ENCODE assay signal across 24 cellular contexts in genomic region chr20:44731657-44732056, GRCh38. TPM values are rescaled to one million over a fixed set of nuclear protein-coding genes. Genes with fewer than 3 reads are reported as not detected.
DNase-seq lines count a peak whose midpoint lies in the region; ATAC-seq and TF ChIP-seq lines count a peak whose summit lies in the region.
"Had no signal": no experiment of that assay in that cellular context is flagged by ENCODE, and none has a peak within 500 bp of the region (broad histone marks: within the 10 kb centered on the region; RNA-seq: fewer than 3 reads in every experiment).

No MANE protein-coding gene starts in this region.

- WGBS in right cardiac atrium: 61% methylated on average over 8 of the region's 8 CpGs
- 71 to 73% methylated on average over 4 to 8 of the region's 8 CpGs for WGBS in testis, 2 donors

- no peaks in the 10 kb centered on the region for H3K36me3 ChIP-seq in testis (ENCODE audit: low read depth, missing control alignments)
- H3K36me3 ChIP-seq: BE2C, upper lobe of left lung had no signal

- no peak overlapping the region for H3K4me3 Mint-ChIP-seq in stimulated activated memory B cell treated with anti-CD40 and anti-IgM and Interleukin-4, amounts not matched to agents 10 μg/mL and 1 μg/mL and 100 μg/mL, for 72 hours
- no peak overlapping the region for H3K4me3 Mint-ChIP-seq in CD4-positive, alpha-beta T cell
- H3K4me3 Mint-ChIP-seq: activated B cell treated with CpG ODN at 0.5 μM for 24 hours, HFFc6, nephron had no signal

- peaks cover 8% of the 10 kb centered on the region for H3K4me1 Mint-ChIP-seq in stimulated activated memory B cell treated with anti-CD40 and anti-IgM and Interleukin-4, amounts not matched to agents 10 μg/mL and 1 μg/mL and 100 μg/mL, for 72 hours
- H3K4me1 Mint-ChIP-seq in CD4-positive, alpha-beta T cell (ENCODE audit: low read depth): peaks cover 7% of the 10 kb centered on the region

- H3K27ac Mint-ChIP-seq in stimulated activated memory B cell treated with anti-CD40 and anti-IgM and Interleukin-4, amounts not matched to agents 10 μg/mL and 1 μg/mL and 100 μg/mL, for 72 hours: no peak overlapping the region
- no peak overlapping the region for H3K27ac Mint-ChIP-seq in CD4-positive, alpha-beta T cell
- H3K27ac Mint-ChIP-seq: activated B cell treated with CpG ODN at 0.5 μM for 24 hours, HFFc6, nephron had no signal

- TF ChIP-seq CTCF in RWPE1 (conservative IDR thresholded peaks at IDR 0.05; ENCODE audit: low read depth): no peak
- TF ChIP-seq CTCF in testis (IDR thresholded peaks at IDR 0.05): no peak
- no peak for TF ChIP-seq CTCF in CD4-positive, alpha-beta T cell (IDR thresholded peaks at IDR 0.05)

- no peaks in the 10 kb centered on the region for H3K9me3 ChIP-seq in right cardiac atrium (ENCODE audit: control insufficient read depth, low read length)
- H3K9me3 ChIP-seq in testis: no peaks in the 10 kb centered on the region
- no peaks in the 10 kb centered on the region for H3K9me3 ChIP-seq in CD4-positive, alpha-beta T cell (ENCODE audit: control insufficient read depth, low read length)
- H3K9me3 ChIP-seq: BE2C, upper lobe of left lung had no signal

- H3K4me1 ChIP-seq in right cardiac atrium (ENCODE audit: control insufficient read depth, insufficient read depth, low read length) (peaks cover 7% of the 10 kb centered on the region), testis (peaks cover 16% of the 10 kb centered on the region)

- ATAC-seq in right cardiac atrium: peak in 1 of 2 donors; percentile 3
- ATAC-seq in stimulated activated memory B cell treated with anti-CD40 and anti-IgM and Interleukin-4, amounts not matched to agents 10 μg/mL and 1 μg/mL and 100 μg/mL, for 72 hours: no peak
- no peak for ATAC-seq in CD4-positive, alpha-beta T cell (ENCODE audit: poor library complexity)

- peak; percentile 0 for DNase-seq in DMS79 treated with DMSO at 0.1 percent for 48 hours (lab: John Stamatoyannopoulos, UW)
- no peak for DNase-seq in DMS79 (lab: John Stamatoyannopoulos, UW)
- no peak for DNase-seq in RWPE1 (ENCODE audit: low spot score)
- peak in 1 of 3 donors; percentile 52 for DNase-seq in right cardiac atrium
- peak; percentile 72 for DNase-seq in testis
- no peak for DNase-seq in cerebellum (ENCODE audit: low spot score)
- no peak for DNase-seq in CD4-positive, alpha-beta T cell
- DNase-seq: 8988T; activated B cell treated with CpG ODN at 0.5 μM for 24 hours; activated CD4-positive, alpha-beta T cell treated with anti-CD3 and anti-CD28 coated beads, Interleukin-2, amount 50 U/mL, for 48 hours; BE2C; HFFc6; left cardiac atrium; NCI-H146; NCI-H345; NK-92 treated with Interleukin-12 subunit alpha and Interleukin-12 subunit beta, amount 100 ng/mL, for 24 hours; stimulated activated CD4-positive, alpha-beta T cell treated with anti-CD3 and anti-CD28 coated beads, Interleukin-2, amount 100 ng/mL, for 24 hours; stimulated activated naive CD4-positive, alpha-beta T cell treated with Interleukin-2 at 50 U/mL for 16 hours; T1000 had no signal

- CTCF ChIA-PET in RWPE1 (lab: Yijun Ruan, JAX): interaction anchor here (0.7 to 7.7 kb wide), 4 partner anchors 17 to 275 kb away, joined by 5 to 184 read pairs (median 9); no protein-coding TSS in a partner anchor
- CTCF ChIA-PET in CD4-positive, alpha-beta T cell (lab: Charles Lee): no interaction called here

- POLR2A ChIA-PET in RWPE1 (lab: Yijun Ruan, JAX; ENCODE audit: low non-redundant PET): no interaction called here
- POLR2A ChIA-PET in CD4-positive, alpha-beta T cell (lab: Charles Lee): no interaction called here

- H3K27ac ChIP-seq in RWPE1 (peak overlapping the region; percentile 48), right cardiac atrium (ENCODE audit: low read length) (peak overlapping the region; percentile 82), testis (peak overlapping the region in 1 of 2 donors; percentile 8)
- no peak overlapping the region for H3K27ac ChIP-seq in CD4-positive, alpha-beta T cell (ENCODE audit: low read depth, low read length)
- H3K27ac ChIP-seq: upper lobe of left lung had no signal

- peaks cover 38% of the 10 kb centered on the region for H3K27me3 Mint-ChIP-seq in stimulated activated memory B cell treated with anti-CD40 and anti-IgM and Interleukin-4, amounts not matched to agents 10 μg/mL and 1 μg/mL and 100 μg/mL, for 72 hours
- no peaks in the 10 kb centered on the region for H3K27me3 Mint-ChIP-seq in CD4-positive, alpha-beta T cell
- H3K27me3 Mint-ChIP-seq: activated B cell treated with CpG ODN at 0.5 μM for 24 hours had no signal

- H3K9me3 Mint-ChIP-seq in stimulated activated memory B cell treated with anti-CD40 and anti-IgM and Interleukin-4, amounts not matched to agents 10 μg/mL and 1 μg/mL and 100 μg/mL, for 72 hours: peaks cover 4% of the 10 kb centered on the region
- H3K9me3 Mint-ChIP-seq in CD4-positive, alpha-beta T cell: no peaks in the 10 kb centered on the region
- H3K9me3 Mint-ChIP-seq: nephron had no signal

- TF ChIP-seq POLR2A in testis (IDR thresholded peaks at IDR 0.05): no peak

- intact Hi-C loops in right cardiac atrium (cut with DNase I) (loop anchor here in 3 of 4 donors (2.0 to 10.0 kb wide), 3 partner anchors 47 to 517 kb away; partner anchors contain the start of gene OSER1 (in 1 of the 3)), testis (cut with DNase I; ENCODE audit: low total_unique reads) (loop anchor here (5.0 kb wide), 1 partner anchor 49 kb away; no protein-coding TSS in a partner anchor)
- intact Hi-C loops in CD4-positive, alpha-beta T cell (cut with DNase I, micrococcal nuclease): loop anchor here (2.0 to 10.0 kb wide), 5 partner anchors 114 to 615 kb away; partner anchors contain the start of genes FITM2 (in 1 of the 2) and TTPAL (in 1 of the 2)

- H3K27me3 ChIP-seq in right cardiac atrium (ENCODE audit: control insufficient read depth, insufficient read depth) (no peaks in the 10 kb centered on the region), testis (no peaks in the 10 kb centered on the region)
- H3K27me3 ChIP-seq in CD4-positive, alpha-beta T cell (ENCODE audit: control insufficient read depth, insufficient read depth, low read length): no peaks in the 10 kb centered on the region
- H3K27me3 ChIP-seq: BE2C, upper lobe of left lung had no signal

- H3K4me3 ChIP-seq in right cardiac atrium (ENCODE audit: low read length) (no peak overlapping the region), testis (no peak overlapping the region)
- H3K4me3 ChIP-seq: skin epidermis, upper lobe of left lung had no signal

- peaks cover 6% of the 10 kb centered on the region for H3K36me3 Mint-ChIP-seq in stimulated activated memory B cell treated with anti-CD40 and anti-IgM and Interleukin-4, amounts not matched to agents 10 μg/mL and 1 μg/mL and 100 μg/mL, for 72 hours
- H3K36me3 Mint-ChIP-seq in CD4-positive, alpha-beta T cell (ENCODE audit: low read depth): no peaks in the 10 kb centered on the region

RNA-seq across cellular contexts. Expression of gene KCNK15, which starts 14.0 kb away (rescaled TPM):
- total RNA-seq in right cardiac atrium (1 to 10 TPM in 3 of 4 donors, under 1 TPM in 1; 0.65 to 1.3 (median 1.1) TPM), testis (10 to 100 TPM; 16.9 to 23.4 TPM), cerebellum (0.27 TPM)
- polyA plus RNA-seq in right cardiac atrium (0.70 TPM), testis (ENCODE audit: insufficient read depth, low read depth, low replicate concordance) (4.4 TPM)
- not detected for total RNA-seq in CD4-positive, alpha-beta T cell
- total RNA-seq: epithelial cell of proximal tubule had no signal

RNA-seq across cellular contexts. Expression of gene CCN5, which starts 16.5 kb away (rescaled TPM):
- total RNA-seq in right cardiac atrium: 100 to 1,000 TPM in 1 of 4 donors, 10 to 100 TPM in 3; 85.2 to 292 (median 98.2) TPM
- polyA plus RNA-seq in right cardiac atrium: 102 TPM
- 100 to 1,000 TPM in 1 of 2 donors, 10 to 100 TPM in 1; 37.0 to 152 TPM for total RNA-seq in testis
- 52.0 TPM for polyA plus RNA-seq in testis (ENCODE audit: insufficient read depth, low read depth, low replicate concordance)
- total RNA-seq in cerebellum: not detected
- total RNA-seq in CD4-positive, alpha-beta T cell: not detected
- total RNA-seq: activated B cell treated with CpG ODN at 0.5 μM for 24 hours, epithelial cell of proximal tubule had no signal

Comparison
In these comparisons a context has a peak if more than half of its experiments do, and no peak if none do; other contexts are left out.
1. DNase-seq: peak in DMS79 treated with DMSO at 0.1 percent for 48 hours (single experiment) and testis (single experiment); none in DMS79 (single experiment), RWPE1 (single experiment), cerebellum (single experiment) and CD4-positive, alpha-beta T cell (0 of 10).
2. RNA of gene KCNK15, which starts 14.0 kb away (total RNA-seq): 16.9 to 23.4 TPM in testis; 0.65 to 1.3 TPM in right cardiac atrium, 0.27 TPM in cerebellum (single experiment) and not detected in CD4-positive, alpha-beta T cell; every median in the first group is over 4 times any median in the second.
3. RNA of gene CCN5, which starts 16.5 kb away (total RNA-seq): 37.0 to 152 TPM in testis and 85.2 to 292 TPM in right cardiac atrium; not detected in cerebellum (single experiment) and not detected in CD4-positive, alpha-beta T cell; every median in the first group is over 10 times any median in the second.